Comparison of ENCODE assay signal across 8 cellular contexts in genomic region chr9:94084314-94084713, GRCh38. TPM values are rescaled to one million over a fixed set of nuclear protein-coding genes. Genes with fewer than 3 reads are reported as not detected.
DNase-seq lines count a peak whose midpoint lies in the region; ATAC-seq and TF ChIP-seq lines count a peak whose summit lies in the region.

Gene PTPDC1, plus strand, starts transcription at chr9:94084464. Its CDS starts 67 bp downstream, at chr9:94084531.

- no peaks in the 10 kb centered on the region for H3K27me3 ChIP-seq in left lung

- no peak within 1 kb of the TSS for H3K4me3 Mint-ChIP-seq in activated T-cell treated with anti-CD3 and anti-CD28 coated beads, Interleukin-2, amount 50 U/mL, for 24 hours

- no peak within 1 kb of the TSS for H3K27ac Mint-ChIP-seq in activated T-cell treated with anti-CD3 and anti-CD28 coated beads, Interleukin-2, amount 50 U/mL, for 24 hours

- H3K27ac ChIP-seq in coronary artery, result no peak within 1 kb of the TSS
- peak within 1 kb of the TSS; percentile 16 to 28 for H3K27ac ChIP-seq in left lung

- H3K9me3 ChIP-seq in left lung, result no peaks in the 10 kb centered on the region

- H3K4me3 ChIP-seq in AG04449 (ENCODE audit: low read depth, low read length) (peak within 1 kb of the TSS; percentile 3; the same call in 1 of the 2 replicates), coronary artery (peak within 1 kb of the TSS; percentile 32), left lung (no peak within 1 kb of the TSS)

- peak; percentile 48 for ATAC-seq in left lung

- in situ Hi-C loops in KBM-7 (cut with MboI; ENCODE audit: low pct_unique_long_range_greater_than_20kb, low sequenced_read_pairs), result no loop called here

- TF ChIP-seq CTCF in AG04449 (IDR thresholded peaks at IDR 0.05; ENCODE audit: insufficient read depth, low read length, missing control alignments) (no peak), coronary artery (IDR thresholded peaks at IDR 0.05) (no peak), left lung (IDR thresholded peaks at IDR 0.05) (no peak)

- H3K4me1 Mint-ChIP-seq in activated T-cell treated with anti-CD3 and anti-CD28 coated beads, Interleukin-2, amount 50 U/mL, for 24 hours (ENCODE audit: low read depth), result peaks cover 4% of the 10 kb centered on the region

- intact Hi-C loops in left lung (cut with DNase I), result no loop called here

- no peaks in the 10 kb centered on the region for H3K9me3 Mint-ChIP-seq in activated T-cell treated with anti-CD3 and anti-CD28 coated beads, Interleukin-2, amount 50 U/mL, for 24 hours

- H3K36me3 Mint-ChIP-seq in activated T-cell treated with anti-CD3 and anti-CD28 coated beads, Interleukin-2, amount 50 U/mL, for 24 hours (ENCODE audit: low read depth), result peaks cover 6% of the 10 kb centered on the region

- no peaks in the 10 kb centered on the region for H3K36me3 ChIP-seq in left lung

- no peaks in the 10 kb centered on the region for H3K27me3 Mint-ChIP-seq in activated T-cell treated with anti-CD3 and anti-CD28 coated beads, Interleukin-2, amount 50 U/mL, for 24 hours

- POLR2A ChIA-PET in AG04449 (lab: Yijun Ruan, JAX), result no interaction called here

- peaks cover 0 to 13% of the 10 kb centered on the region in 2 donors for H3K4me1 ChIP-seq in left lung

- CTCF ChIA-PET in AG04449 (lab: Yijun Ruan, JAX), result interaction anchor here (1.2 to 2.8 kb wide), 3 partner anchors 15 to 70 kb away, joined by 3 to 11 read pairs (median 6); no protein-coding TSS in a partner anchor

- DNase-seq in AG04449 (ENCODE audit: low read depth, low spot score), result peak; percentile 37
- peak; percentile 8 for DNase-seq in KBM-7
- no peak for DNase-seq in coronary artery (ENCODE audit: low spot score)
- DNase-seq in left lung, result no peak
- DNase-seq in AML-193 (lab: John Stamatoyannopoulos, UW), result no peak
- no peak for DNase-seq in HuH-7 (ENCODE audit: low spot score)
- no peak for DNase-seq in COLO668 (lab: John Stamatoyannopoulos, UW; ENCODE audit: unreplicated experiment)
- no peak for DNase-seq in activated T-cell treated with anti-CD3 and anti-CD28 coated beads, Interleukin-2, amount 50 U/mL, for 24 hours

RNA-seq across cellular contexts. Expression of gene PTPDC1, which starts in this region (rescaled TPM):
- total RNA-seq in left lung, result 10 to 100 TPM in 1 of 2 donors, 1 to 10 TPM in 1; 9.2 to 10.3 TPM

Comparison
In these comparisons a context has a peak if more than half of its experiments do, and no peak if none do; other contexts are left out.
1. DNase-seq: peak in AG04449 (single experiment) and KBM-7 (single experiment); none in coronary artery (single experiment), left lung (0 of 2), AML-193 (0 of 2), HuH-7 (single experiment), COLO668 (single experiment) and activated T-cell treated with anti-CD3 and anti-CD28 coated beads, Interleukin-2, amount 50 U/mL, for 24 hours (single experiment).
2. H3K4me3 ChIP-seq: peak in AG04449 (single experiment) and coronary artery (single experiment); none in left lung (0 of 2).
3. H3K27ac ChIP-seq: peak in left lung (2 of 2); none in coronary artery (0 of 2).